Comparison of ENCODE assay signal across 1 cellular context in the genomic region with DNA sequence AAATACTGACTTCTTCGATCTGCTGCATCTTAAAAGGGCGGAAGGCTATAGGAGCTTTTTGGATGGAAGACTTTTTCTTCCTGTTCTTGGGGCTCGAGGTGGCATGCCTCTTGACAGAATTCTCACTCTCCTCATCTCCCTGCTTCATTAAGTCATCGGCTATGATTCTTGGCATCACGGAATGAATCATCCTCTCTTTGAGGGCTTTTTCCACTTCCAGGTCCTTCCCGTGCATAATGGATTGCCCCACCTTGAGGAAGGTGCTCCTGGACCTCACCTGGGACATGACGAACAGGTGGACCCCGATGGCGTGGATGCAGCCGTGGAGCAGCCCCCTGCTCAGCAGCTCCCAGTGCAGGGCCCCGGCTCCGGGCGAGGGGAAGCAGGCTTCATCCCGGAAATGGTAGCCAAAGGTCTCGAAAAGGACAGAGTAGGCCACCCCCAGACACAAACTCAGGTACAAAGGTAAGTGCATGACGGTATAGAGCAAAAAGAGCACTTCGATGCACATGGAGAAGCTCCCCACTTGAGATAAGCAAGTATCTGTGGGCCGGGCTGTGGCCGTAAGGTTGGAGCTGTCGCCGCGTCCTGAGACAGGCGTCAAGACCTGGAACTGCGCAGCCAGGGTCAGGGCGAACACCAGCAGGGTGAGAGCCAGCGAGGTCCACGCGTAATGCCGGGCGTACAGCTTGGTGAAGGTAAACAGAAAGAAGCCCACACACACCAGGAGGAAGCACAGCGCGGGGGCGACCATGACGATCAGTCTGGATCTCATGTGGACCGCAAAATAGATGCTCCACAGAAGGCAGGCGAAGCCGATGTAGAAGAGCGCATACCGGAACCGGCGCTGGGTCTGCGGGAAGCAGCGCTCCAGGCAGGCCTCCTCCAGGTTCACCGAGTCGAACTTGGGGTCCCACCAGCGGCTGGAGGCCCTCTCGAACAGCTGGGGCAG.
TF ChIP-seq lines count a peak whose summit lies in the region.

No MANE protein-coding gene starts in this region.

TF ChIP-seq in HepG2, 621 proteins besides CTCF, POLR2A, EP300 and RAD21 (continued from another document and continues in another):
- TF ChIP-seq ELF4 (CRISPR knock-in tag; IDR thresholded peaks at IDR 0.05; ENCODE audit: borderline replicate concordance) (no peak), ZMYM2 (CRISPR knock-in tag; IDR thresholded peaks at IDR 0.05) (no peak), FOXK1 (CRISPR knock-in tag; IDR thresholded peaks at IDR 0.05; ENCODE audit: borderline replicate concordance, low read depth) (no peak), ZNF879 (CRISPR knock-in tag; IDR thresholded peaks at IDR 0.05) (no peak), ZNF572 (CRISPR knock-in tag; IDR thresholded peaks at IDR 0.05) (no peak), ZFP37 (CRISPR knock-in tag; IDR thresholded peaks at IDR 0.05; ENCODE audit: borderline replicate concordance) (no peak), RORA (CRISPR knock-in tag; IDR thresholded peaks at IDR 0.05) (no peak), NR1H2 (CRISPR knock-in tag; IDR thresholded peaks at IDR 0.05; ENCODE audit: borderline replicate concordance, low read depth) (no peak), ZNF747 (CRISPR knock-in tag; IDR thresholded peaks at IDR 0.05; ENCODE audit: borderline replicate concordance) (no peak), KLF12 (CRISPR knock-in tag; IDR thresholded peaks at IDR 0.05; ENCODE audit: borderline replicate concordance) (no peak), SNAPC2 (CRISPR knock-in tag; IDR thresholded peaks at IDR 0.05) (0 out of 2 replicates have a peak, but pooled peaks have one; percentile 23), KDM1A (CRISPR knock-in tag; IDR thresholded peaks at IDR 0.05) (no peak), PHF20 (CRISPR knock-in tag; IDR thresholded peaks at IDR 0.05) (no peak), ZNF775 (CRISPR knock-in tag; IDR thresholded peaks at IDR 0.05; ENCODE audit: borderline replicate concordance) (no peak), HOXA3 (CRISPR knock-in tag; IDR thresholded peaks at IDR 0.05) (no peak), KLF6 (CRISPR knock-in tag; IDR thresholded peaks at IDR 0.05) (no peak), ZNF816 (CRISPR knock-in tag; IDR thresholded peaks at IDR 0.05; ENCODE audit: borderline replicate concordance) (no peak), RNF2 (conservative IDR thresholded peaks at IDR 0.05; ENCODE audit: low read depth) (no peak), TEAD2 (CRISPR knock-in tag; IDR thresholded peaks at IDR 0.05) (no peak), PAF1 (CRISPR knock-in tag; IDR thresholded peaks at IDR 0.05) (no peak), ZBTB20 (CRISPR knock-in tag; IDR thresholded peaks at IDR 0.05; ENCODE audit: borderline replicate concordance, low read depth) (peak; percentile 49; the same call in 1 of the 2 replicates)
- TF ChIP-seq, protein P1, sequence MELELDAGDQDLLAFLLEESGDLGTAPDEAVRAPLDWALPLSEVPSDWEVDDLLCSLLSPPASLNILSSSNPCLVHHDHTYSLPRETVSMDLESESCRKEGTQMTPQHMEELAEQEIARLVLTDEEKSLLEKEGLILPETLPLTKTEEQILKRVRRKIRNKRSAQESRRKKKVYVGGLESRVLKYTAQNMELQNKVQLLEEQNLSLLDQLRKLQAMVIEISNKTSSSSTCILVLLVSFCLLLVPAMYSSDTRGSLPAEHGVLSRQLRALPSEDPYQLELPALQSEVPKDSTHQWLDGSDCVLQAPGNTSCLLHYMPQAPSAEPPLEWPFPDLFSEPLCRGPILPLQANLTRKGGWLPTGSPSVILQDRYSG (CRISPR knock-in tag; IDR thresholded peaks at IDR 0.05), result no peak
- TF ChIP-seq, protein P2, sequence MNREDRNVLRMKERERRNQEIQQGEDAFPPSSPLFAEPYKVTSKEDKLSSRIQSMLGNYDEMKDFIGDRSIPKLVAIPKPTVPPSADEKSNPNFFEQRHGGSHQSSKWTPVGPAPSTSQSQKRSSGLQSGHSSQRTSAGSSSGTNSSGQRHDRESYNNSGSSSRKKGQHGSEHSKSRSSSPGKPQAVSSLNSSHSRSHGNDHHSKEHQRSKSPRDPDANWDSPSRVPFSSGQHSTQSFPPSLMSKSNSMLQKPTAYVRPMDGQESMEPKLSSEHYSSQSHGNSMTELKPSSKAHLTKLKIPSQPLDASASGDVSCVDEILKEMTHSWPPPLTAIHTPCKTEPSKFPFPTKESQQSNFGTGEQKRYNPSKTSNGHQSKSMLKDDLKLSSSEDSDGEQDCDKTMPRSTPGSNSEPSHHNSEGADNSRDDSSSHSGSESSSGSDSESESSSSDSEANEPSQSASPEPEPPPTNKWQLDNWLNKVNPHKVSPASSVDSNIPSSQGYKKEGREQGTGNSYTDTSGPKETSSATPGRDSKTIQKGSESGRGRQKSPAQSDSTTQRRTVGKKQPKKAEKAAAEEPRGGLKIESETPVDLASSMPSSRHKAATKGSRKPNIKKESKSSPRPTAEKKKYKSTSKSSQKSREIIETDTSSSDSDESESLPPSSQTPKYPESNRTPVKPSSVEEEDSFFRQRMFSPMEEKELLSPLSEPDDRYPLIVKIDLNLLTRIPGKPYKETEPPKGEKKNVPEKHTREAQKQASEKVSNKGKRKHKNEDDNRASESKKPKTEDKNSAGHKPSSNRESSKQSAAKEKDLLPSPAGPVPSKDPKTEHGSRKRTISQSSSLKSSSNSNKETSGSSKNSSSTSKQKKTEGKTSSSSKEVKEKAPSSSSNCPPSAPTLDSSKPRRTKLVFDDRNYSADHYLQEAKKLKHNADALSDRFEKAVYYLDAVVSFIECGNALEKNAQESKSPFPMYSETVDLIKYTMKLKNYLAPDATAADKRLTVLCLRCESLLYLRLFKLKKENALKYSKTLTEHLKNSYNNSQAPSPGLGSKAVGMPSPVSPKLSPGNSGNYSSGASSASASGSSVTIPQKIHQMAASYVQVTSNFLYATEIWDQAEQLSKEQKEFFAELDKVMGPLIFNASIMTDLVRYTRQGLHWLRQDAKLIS (CRISPR knock-in tag; IDR thresholded peaks at IDR 0.05), result 0 out of 2 replicates have a peak, but pooled peaks have one; percentile 47
- TF ChIP-seq, protein P3, sequence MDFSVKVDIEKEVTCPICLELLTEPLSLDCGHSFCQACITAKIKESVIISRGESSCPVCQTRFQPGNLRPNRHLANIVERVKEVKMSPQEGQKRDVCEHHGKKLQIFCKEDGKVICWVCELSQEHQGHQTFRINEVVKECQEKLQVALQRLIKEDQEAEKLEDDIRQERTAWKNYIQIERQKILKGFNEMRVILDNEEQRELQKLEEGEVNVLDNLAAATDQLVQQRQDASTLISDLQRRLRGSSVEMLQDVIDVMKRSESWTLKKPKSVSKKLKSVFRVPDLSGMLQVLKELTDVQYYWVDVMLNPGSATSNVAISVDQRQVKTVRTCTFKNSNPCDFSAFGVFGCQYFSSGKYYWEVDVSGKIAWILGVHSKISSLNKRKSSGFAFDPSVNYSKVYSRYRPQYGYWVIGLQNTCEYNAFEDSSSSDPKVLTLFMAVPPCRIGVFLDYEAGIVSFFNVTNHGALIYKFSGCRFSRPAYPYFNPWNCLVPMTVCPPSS (IDR thresholded peaks at IDR 0.05), result no peak
- TF ChIP-seq, protein P4, sequence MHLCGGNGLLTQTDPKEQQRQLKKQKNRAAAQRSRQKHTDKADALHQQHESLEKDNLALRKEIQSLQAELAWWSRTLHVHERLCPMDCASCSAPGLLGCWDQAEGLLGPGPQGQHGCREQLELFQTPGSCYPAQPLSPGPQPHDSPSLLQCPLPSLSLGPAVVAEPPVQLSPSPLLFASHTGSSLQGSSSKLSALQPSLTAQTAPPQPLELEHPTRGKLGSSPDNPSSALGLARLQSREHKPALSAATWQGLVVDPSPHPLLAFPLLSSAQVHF (CRISPR knock-in tag; IDR thresholded peaks at IDR 0.05), result no peak
- TF ChIP-seq, protein P5, sequence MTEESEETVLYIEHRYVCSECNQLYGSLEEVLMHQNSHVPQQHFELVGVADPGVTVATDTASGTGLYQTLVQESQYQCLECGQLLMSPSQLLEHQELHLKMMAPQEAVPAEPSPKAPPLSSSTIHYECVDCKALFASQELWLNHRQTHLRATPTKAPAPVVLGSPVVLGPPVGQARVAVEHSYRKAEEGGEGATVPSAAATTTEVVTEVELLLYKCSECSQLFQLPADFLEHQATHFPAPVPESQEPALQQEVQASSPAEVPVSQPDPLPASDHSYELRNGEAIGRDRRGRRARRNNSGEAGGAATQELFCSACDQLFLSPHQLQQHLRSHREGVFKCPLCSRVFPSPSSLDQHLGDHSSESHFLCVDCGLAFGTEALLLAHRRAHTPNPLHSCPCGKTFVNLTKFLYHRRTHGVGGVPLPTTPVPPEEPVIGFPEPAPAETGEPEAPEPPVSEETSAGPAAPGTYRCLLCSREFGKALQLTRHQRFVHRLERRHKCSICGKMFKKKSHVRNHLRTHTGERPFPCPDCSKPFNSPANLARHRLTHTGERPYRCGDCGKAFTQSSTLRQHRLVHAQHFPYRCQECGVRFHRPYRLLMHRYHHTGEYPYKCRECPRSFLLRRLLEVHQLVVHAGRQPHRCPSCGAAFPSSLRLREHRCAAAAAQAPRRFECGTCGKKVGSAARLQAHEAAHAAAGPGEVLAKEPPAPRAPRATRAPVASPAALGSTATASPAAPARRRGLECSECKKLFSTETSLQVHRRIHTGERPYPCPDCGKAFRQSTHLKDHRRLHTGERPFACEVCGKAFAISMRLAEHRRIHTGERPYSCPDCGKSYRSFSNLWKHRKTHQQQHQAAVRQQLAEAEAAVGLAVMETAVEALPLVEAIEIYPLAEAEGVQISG (CRISPR knock-in tag; IDR thresholded peaks at IDR 0.05), result no peak
- TF ChIP-seq, protein P6, sequence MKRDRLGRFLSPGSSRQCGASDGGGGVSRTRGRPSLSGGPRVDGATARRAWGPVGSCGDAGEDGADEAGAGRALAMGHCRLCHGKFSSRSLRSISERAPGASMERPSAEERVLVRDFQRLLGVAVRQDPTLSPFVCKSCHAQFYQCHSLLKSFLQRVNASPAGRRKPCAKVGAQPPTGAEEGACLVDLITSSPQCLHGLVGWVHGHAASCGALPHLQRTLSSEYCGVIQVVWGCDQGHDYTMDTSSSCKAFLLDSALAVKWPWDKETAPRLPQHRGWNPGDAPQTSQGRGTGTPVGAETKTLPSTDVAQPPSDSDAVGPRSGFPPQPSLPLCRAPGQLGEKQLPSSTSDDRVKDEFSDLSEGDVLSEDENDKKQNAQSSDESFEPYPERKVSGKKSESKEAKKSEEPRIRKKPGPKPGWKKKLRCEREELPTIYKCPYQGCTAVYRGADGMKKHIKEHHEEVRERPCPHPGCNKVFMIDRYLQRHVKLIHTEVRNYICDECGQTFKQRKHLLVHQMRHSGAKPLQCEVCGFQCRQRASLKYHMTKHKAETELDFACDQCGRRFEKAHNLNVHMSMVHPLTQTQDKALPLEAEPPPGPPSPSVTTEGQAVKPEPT (CRISPR knock-in tag; IDR thresholded peaks at IDR 0.05; ENCODE audit: low read depth), result no peak
- TF ChIP-seq, protein P7, sequence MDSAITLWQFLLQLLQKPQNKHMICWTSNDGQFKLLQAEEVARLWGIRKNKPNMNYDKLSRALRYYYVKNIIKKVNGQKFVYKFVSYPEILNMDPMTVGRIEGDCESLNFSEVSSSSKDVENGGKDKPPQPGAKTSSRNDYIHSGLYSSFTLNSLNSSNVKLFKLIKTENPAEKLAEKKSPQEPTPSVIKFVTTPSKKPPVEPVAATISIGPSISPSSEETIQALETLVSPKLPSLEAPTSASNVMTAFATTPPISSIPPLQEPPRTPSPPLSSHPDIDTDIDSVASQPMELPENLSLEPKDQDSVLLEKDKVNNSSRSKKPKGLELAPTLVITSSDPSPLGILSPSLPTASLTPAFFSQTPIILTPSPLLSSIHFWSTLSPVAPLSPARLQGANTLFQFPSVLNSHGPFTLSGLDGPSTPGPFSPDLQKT (CRISPR knock-in tag; IDR thresholded peaks at IDR 0.05; ENCODE audit: borderline replicate concordance), result no peak
- TF ChIP-seq, protein P8, sequence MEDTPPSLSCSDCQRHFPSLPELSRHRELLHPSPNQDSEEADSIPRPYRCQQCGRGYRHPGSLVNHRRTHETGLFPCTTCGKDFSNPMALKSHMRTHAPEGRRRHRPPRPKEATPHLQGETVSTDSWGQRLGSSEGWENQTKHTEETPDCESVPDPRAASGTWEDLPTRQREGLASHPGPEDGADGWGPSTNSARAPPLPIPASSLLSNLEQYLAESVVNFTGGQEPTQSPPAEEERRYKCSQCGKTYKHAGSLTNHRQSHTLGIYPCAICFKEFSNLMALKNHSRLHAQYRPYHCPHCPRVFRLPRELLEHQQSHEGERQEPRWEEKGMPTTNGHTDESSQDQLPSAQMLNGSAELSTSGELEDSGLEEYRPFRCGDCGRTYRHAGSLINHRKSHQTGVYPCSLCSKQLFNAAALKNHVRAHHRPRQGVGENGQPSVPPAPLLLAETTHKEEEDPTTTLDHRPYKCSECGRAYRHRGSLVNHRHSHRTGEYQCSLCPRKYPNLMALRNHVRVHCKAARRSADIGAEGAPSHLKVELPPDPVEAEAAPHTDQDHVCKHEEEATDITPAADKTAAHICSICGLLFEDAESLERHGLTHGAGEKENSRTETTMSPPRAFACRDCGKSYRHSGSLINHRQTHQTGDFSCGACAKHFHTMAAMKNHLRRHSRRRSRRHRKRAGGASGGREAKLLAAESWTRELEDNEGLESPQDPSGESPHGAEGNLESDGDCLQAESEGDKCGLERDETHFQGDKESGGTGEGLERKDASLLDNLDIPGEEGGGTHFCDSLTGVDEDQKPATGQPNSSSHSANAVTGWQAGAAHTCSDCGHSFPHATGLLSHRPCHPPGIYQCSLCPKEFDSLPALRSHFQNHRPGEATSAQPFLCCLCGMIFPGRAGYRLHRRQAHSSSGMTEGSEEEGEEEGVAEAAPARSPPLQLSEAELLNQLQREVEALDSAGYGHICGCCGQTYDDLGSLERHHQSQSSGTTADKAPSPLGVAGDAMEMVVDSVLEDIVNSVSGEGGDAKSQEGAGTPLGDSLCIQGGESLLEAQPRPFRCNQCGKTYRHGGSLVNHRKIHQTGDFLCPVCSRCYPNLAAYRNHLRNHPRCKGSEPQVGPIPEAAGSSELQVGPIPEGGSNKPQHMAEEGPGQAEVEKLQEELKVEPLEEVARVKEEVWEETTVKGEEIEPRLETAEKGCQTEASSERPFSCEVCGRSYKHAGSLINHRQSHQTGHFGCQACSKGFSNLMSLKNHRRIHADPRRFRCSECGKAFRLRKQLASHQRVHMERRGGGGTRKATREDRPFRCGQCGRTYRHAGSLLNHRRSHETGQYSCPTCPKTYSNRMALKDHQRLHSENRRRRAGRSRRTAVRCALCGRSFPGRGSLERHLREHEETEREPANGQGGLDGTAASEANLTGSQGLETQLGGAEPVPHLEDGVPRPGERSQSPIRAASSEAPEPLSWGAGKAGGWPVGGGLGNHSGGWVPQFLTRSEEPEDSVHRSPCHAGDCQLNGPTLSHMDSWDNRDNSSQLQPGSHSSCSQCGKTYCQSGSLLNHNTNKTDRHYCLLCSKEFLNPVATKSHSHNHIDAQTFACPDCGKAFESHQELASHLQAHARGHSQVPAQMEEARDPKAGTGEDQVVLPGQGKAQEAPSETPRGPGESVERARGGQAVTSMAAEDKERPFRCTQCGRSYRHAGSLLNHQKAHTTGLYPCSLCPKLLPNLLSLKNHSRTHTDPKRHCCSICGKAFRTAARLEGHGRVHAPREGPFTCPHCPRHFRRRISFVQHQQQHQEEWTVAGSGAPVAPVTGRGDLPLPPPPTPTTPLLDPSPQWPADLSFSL (CRISPR knock-in tag; IDR thresholded peaks at IDR 0.05), result no peak
